In the genomic region with DNA sequence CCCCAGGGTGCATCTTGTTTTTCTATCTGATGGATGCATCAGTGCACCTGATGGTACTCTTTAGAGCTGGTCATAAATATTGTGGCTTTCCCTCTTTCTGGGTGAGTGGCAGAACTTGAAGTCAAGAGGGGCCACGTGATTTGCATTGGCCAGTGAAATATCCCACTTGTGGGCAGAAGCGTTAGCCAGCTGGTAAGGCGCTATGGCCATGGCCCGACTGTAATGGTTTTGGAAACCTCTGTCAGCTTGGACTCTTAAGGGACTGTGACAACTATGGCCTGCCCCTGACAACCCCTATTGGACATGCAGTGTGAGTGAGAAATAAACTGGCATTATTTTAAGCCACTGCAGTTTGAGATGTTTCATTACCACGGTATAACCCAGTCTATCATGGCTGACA, we compare ENCODE assay signal across 30 cellular contexts.
"Had no signal": no experiment of that assay in that cellular context is flagged by ENCODE, and none has a peak within 500 bp of the region (broad histone marks: within the 10 kb centered on the region; RNA-seq: fewer than 3 reads in every experiment).

No MANE protein-coding gene starts in this region.

- H3K4me3 Mint-ChIP-seq: activated CD8-positive, alpha-beta T cell treated with anti-CD3 and anti-CD28 coated beads for 36 hours; activated T-cell treated with anti-CD3 and anti-CD28 coated beads, Interleukin-2, amount 50 U/mL, for 4 hours; activated T-helper 17 cell treated with anti-CD3 and anti-CD28 coated beads, Interleukin-2, amount 50 U/mL, for 72 hours; naive thymus-derived CD4-positive, alpha-beta T cell; neural progenitor cell had no signal

- ATAC-seq: activated CD8-positive, alpha-beta T cell treated with anti-CD3 and anti-CD28 coated beads for 36 hours; activated T-cell treated with anti-CD3 and anti-CD28 coated beads, Interleukin-2, amount 50 U/mL, for 4 hours; activated T-helper 17 cell treated with anti-CD3 and anti-CD28 coated beads, Interleukin-2, amount 50 U/mL, for 72 hours; esophagus mucosa; naive thymus-derived CD4-positive, alpha-beta T cell; psoas muscle; stimulated activated naive CD8-positive, alpha-beta T cell treated with anti-CD3 and anti-CD28 coated beads, Interleukin-15, Interleukin-2, amounts not matched to agents 100 U/mL and 50 U/mL, for 24 hours had no signal

- H3K36me3 ChIP-seq: brain microvascular endothelial cell, neural progenitor cell, sigmoid colon, thoracic aorta, uterus had no signal

- H3K27me3 ChIP-seq: brain microvascular endothelial cell, neural progenitor cell, sigmoid colon, uterus had no signal

- H3K27ac ChIP-seq: brain microvascular endothelial cell, coronary artery, neural progenitor cell, parathyroid adenoma, psoas muscle, sigmoid colon, thoracic aorta, uterus had no signal

- H3K9ac ChIP-seq: neural progenitor cell, parathyroid adenoma had no signal

- H3K4me1 Mint-ChIP-seq: activated T-helper 17 cell treated with anti-CD3 and anti-CD28 coated beads, Interleukin-2, amount 50 U/mL, for 72 hours had no signal

- H3K4me1 ChIP-seq: parathyroid adenoma, psoas muscle, sigmoid colon, uterus had no signal

- H3K9me3 Mint-ChIP-seq: activated CD8-positive, alpha-beta T cell treated with anti-CD3 and anti-CD28 coated beads for 36 hours; activated T-cell treated with anti-CD3 and anti-CD28 coated beads, Interleukin-2, amount 50 U/mL, for 4 hours; activated T-helper 17 cell treated with anti-CD3 and anti-CD28 coated beads, Interleukin-2, amount 50 U/mL, for 72 hours; naive thymus-derived CD4-positive, alpha-beta T cell had no signal

- H3K4me2 ChIP-seq: neural progenitor cell, smooth muscle cell had no signal

- H3K27me3 Mint-ChIP-seq: activated CD8-positive, alpha-beta T cell treated with anti-CD3 and anti-CD28 coated beads for 36 hours; activated T-helper 17 cell treated with anti-CD3 and anti-CD28 coated beads, Interleukin-2, amount 50 U/mL, for 72 hours; naive thymus-derived CD4-positive, alpha-beta T cell had no signal

- H3K27ac Mint-ChIP-seq: activated CD8-positive, alpha-beta T cell treated with anti-CD3 and anti-CD28 coated beads for 36 hours; activated T-helper 17 cell treated with anti-CD3 and anti-CD28 coated beads, Interleukin-2, amount 50 U/mL, for 72 hours; neural progenitor cell had no signal

- H3K79me2 ChIP-seq: parathyroid adenoma had no signal

- DNase-seq: activated CD4-positive, alpha-beta T cell treated with anti-CD3 and anti-CD28 coated beads for 1 hour; activated CD4-positive, alpha-beta T cell treated with anti-CD3 and anti-CD28 coated beads, Interleukin-2, amount 50 U/mL, for 1 hour; activated CD8-positive, alpha-beta T cell treated with anti-CD3 and anti-CD28 coated beads for 36 hours; activated gamma-delta T cell treated with Interleukin-2 at 50 U/mL for 16 hours; activated naive CD4-positive, alpha-beta T cell treated with anti-CD3 and anti-CD28 coated beads, Interleukin-2, amount 50 U/mL, for 16 hours; activated T-cell treated with anti-CD3 and anti-CD28 coated beads, Interleukin-2, amount 50 U/mL, for 4 hours; amniotic stem cell; brain microvascular endothelial cell; foreskin fibroblast; head of caudate nucleus; hypothalamus; midbrain; naive thymus-derived CD4-positive, alpha-beta T cell; occipital lobe; psoas muscle; sigmoid colon; stimulated activated CD4-positive, alpha-beta T cell treated with anti-CD3 and anti-CD28 coated beads, Interleukin-1b, Interleukin-23, amount 100 ng/mL, for 48 hours; stimulated activated CD4-positive, alpha-beta T cell treated with anti-CD3 and anti-CD28 coated beads, Interleukin-4, amount 100 ng/mL, for 4 hours; stimulated activated CD8-positive, alpha-beta memory T cell treated with anti-CD3 and anti-CD28 coated beads, Interleukin-4, amount 100 ng/mL, for 48 hours; stimulated activated naive CD8-positive, alpha-beta T cell treated with anti-CD3 and anti-CD28 coated beads, Interleukin-15, Interleukin-2, amounts not matched to agents 100 U/mL and 50 U/mL, for 24 hours; T1000; uterus had no signal

- H3K4me3 ChIP-seq: coronary artery, neural progenitor cell, psoas muscle, sigmoid colon, smooth muscle cell, thoracic aorta, uterus had no signal

- H2AFZ ChIP-seq: neural progenitor cell, parathyroid adenoma had no signal

- H3K9me3 ChIP-seq: psoas muscle, sigmoid colon, thoracic aorta, uterus had no signal

- FAIRE-seq: astrocyte had no signal
